Comparison of ENCODE assay signal across 8 cellular contexts in the genomic region with DNA sequence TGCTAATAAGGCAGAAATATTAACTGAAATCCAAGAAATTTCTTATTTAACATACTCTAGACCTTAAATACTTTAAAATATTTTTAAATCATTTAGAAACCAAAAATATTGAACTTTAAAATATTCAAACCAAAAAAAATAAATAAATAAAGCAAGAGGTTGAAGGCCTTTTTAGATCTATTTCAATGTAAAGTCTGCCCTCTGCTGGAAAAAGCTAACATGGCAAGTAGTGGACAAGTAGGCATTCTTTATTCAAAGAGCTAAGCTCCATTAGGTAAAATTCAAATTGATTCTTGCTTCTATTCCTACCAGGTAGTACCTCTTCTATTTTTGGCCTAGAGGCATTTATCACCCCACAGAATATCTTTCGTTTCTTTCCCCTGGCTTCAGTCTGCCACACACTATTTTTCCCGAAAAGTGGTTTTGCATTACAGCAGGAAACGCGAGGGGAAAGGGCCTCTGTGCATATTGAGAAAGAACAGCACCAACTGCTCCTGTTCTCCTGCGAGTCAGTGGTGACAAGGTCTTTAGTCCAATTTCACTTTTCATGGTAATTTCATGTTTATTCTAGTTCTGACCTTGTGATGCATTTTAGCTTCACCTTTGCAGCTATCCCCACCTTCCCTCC. TPM values are rescaled to one million over a fixed set of nuclear protein-coding genes. Genes with fewer than 3 reads are reported as not detected.
A peak's percentile ranks its signal among the peaks of the same experiment; 100 is the strongest.
DNase-seq lines count a peak whose midpoint lies in the region; ATAC-seq and TF ChIP-seq lines count a peak whose summit lies in the region.

No MANE protein-coding gene starts in this region.

- H3K27me3 ChIP-seq in breast epithelium, result no peaks in the 10 kb centered on the region

- H3K4me3 ChIP-seq in breast epithelium, result no peak overlapping the region

- in situ Hi-C loops in SK-MEL-5 (cut with HindIII; ENCODE audit: low pct_unique_long_range_greater_than_20kb, low sequenced_read_pairs), result loop anchor here (10.0 kb wide), 1 partner anchor 153 kb away; no protein-coding TSS in a partner anchor

- intact Hi-C loops in breast epithelium (cut with DNase I; ENCODE audit: low total_unique reads), result no loop called here

- DNase-seq in NCI-H1417 (lab: John Stamatoyannopoulos, UW) (peak; percentile 20 to 64 (median 59)), NCI-H1417 treated with DMSO at 0.1 percent for 48 hours (lab: John Stamatoyannopoulos, UW) (no peak), M059J (ENCODE audit: low read depth) (peak; percentile 77), SK-MEL-5 (ENCODE audit: low read depth, low spot score) (peak; percentile 84), breast epithelium (ENCODE audit: low spot score in 2 of 2) (no peak), left lobe of liver (ENCODE audit: low spot score) (no peak)
- peak; percentile 22 for DNase-seq in stimulated activated CD8-positive, alpha-beta memory T cell treated with anti-CD3 and anti-CD28 coated beads, Interleukin-4, amount 100 ng/mL, for 24 hours (ENCODE audit: low read depth)

- peak; percentile 70 to 74 (median 70) for TF ChIP-seq CTCF in breast epithelium (IDR thresholded peaks at IDR 0.05)

- H3K27ac ChIP-seq in breast epithelium, result no peak overlapping the region

- ATAC-seq in GM21717 (IDR thresholded peaks at IDR 0.05; ENCODE audit: unreplicated experiment) (peak; percentile 62), left lobe of liver (peak; percentile 85)

- no peak for TF ChIP-seq POLR2A in breast epithelium (IDR thresholded peaks at IDR 0.05)

- no peaks in the 10 kb centered on the region for H3K9me3 ChIP-seq in breast epithelium

- H3K4me1 ChIP-seq in breast epithelium, result no peaks in the 10 kb centered on the region

- H3K36me3 ChIP-seq in breast epithelium, result no peaks in the 10 kb centered on the region

RNA-seq across cellular contexts. Expression of a gene that starts 20.4 kb away (rescaled TPM):
- total RNA-seq in M059J (2014; rRNA removed; shearing (Covaris generic)), result 70.9 and 90.2 TPM in 2 replicates
- total RNA-seq in SK-MEL-5 (2014; rRNA removed; shearing (Covaris generic)), result 3.6 and 4.2 TPM in 2 replicates
- polyA plus RNA-seq in SK-MEL-5 (2015; cell fraction: cytosol; rRNA removed), result 3.9 and 4.1 TPM in 2 replicates
- polyA plus RNA-seq in SK-MEL-5 (2015; cell fraction: nucleus; rRNA removed), result 2.5 and 3.0 TPM in 2 replicates
- total RNA-seq in breast epithelium (10 to 100 TPM in 2 of 3 donors, 1 to 10 TPM in 1; 9.6 to 19.9 (median 13.1) TPM), left lobe of liver (9.4 TPM)

RNA-seq across cellular contexts. Expression of a gene that starts 45.9 kb away (rescaled TPM):
- 31.4 and 51.7 TPM in 2 replicates for total RNA-seq in M059J (2014; rRNA removed; shearing (Covaris generic))
- 5.6 and 5.7 TPM in 2 replicates for total RNA-seq in SK-MEL-5 (2014; rRNA removed; shearing (Covaris generic))
- polyA plus RNA-seq in SK-MEL-5 (2015; cell fraction: cytosol; rRNA removed), result 5.3 and 5.9 TPM in 2 replicates
- 44.8 and 45.3 TPM in 2 replicates for polyA plus RNA-seq in SK-MEL-5 (2015; cell fraction: nucleus; rRNA removed)
- total RNA-seq in breast epithelium (10 to 100 TPM; 18.9 to 36.6 (median 24.6) TPM), left lobe of liver (7.3 TPM)

RNA-seq across cellular contexts. Expression of a gene that starts 54.8 kb away (rescaled TPM):
- 22.8 and 31.9 TPM in 2 replicates for total RNA-seq in M059J (2014; rRNA removed; shearing (Covaris generic))
- 0.37 and 2.3 TPM in 2 replicates for total RNA-seq in SK-MEL-5 (2014; rRNA removed; shearing (Covaris generic))
- 0.16 and 0.29 TPM in 2 replicates for polyA plus RNA-seq in SK-MEL-5 (2015; cell fraction: cytosol; rRNA removed)
- 3.6 and 4.8 TPM in 2 replicates for polyA plus RNA-seq in SK-MEL-5 (2015; cell fraction: nucleus; rRNA removed)
- total RNA-seq in breast epithelium (10 to 100 TPM; 14.4 to 36.0 (median 22.4) TPM), left lobe of liver (0.58 TPM)

Comparison
In these comparisons a context has a peak if more than half of its experiments do, and no peak if none do; other contexts are left out.
1. DNase-seq: peak in NCI-H1417 (3 of 3), M059J (single experiment), SK-MEL-5 (single experiment) and stimulated activated CD8-positive, alpha-beta memory T cell treated with anti-CD3 and anti-CD28 coated beads, Interleukin-4, amount 100 ng/mL, for 24 hours (single experiment); none in NCI-H1417 treated with DMSO at 0.1 percent for 48 hours (single experiment), breast epithelium (0 of 2) and left lobe of liver (single experiment).